In genomic region chr11:63783925-63784592, GRCh38 we compare ENCODE assay signal across 28 cellular contexts. TPM values are rescaled to one million over a fixed set of nuclear protein-coding genes. Genes with fewer than 3 reads are reported as not detected.
DNase-seq lines count a peak whose midpoint lies in the region; ATAC-seq, FAIRE-seq and TF ChIP-seq lines count a peak whose summit lies in the region.
"Had no signal": no experiment of that assay in that cellular context is flagged by ENCODE, and none has a peak within 500 bp of the region (broad histone marks: within the 10 kb centered on the region; RNA-seq: fewer than 3 reads in every experiment).

No MANE protein-coding gene starts in this region.

- FAIRE-seq in H1 (lab: Jason Lieb, UNC), result no peak
- FAIRE-seq: TTC549 had no signal

- no peak overlapping the region for H3K14ac ChIP-seq in H1 (ENCODE audit: insufficient read length)

- H3K23me2 ChIP-seq in H1 (ENCODE audit: low read depth, low read length), result no peaks in the 10 kb centered on the region

- peak overlapping the region; percentile 12 for H4K91ac ChIP-seq in H1 (replicated peaks; ENCODE audit: insufficient read length, low read length)

- DNase-seq in SK-N-SH (peak; percentile 39), H1 (ENCODE audit: low read depth in 1 of 2, low spot score in 2 of 2) (no peak), lower lobe of right lung (peak; percentile 57), type B pancreatic cell (ENCODE audit: extremely low spot score, unreplicated experiment) (no peak), NCI-H2107 (lab: John Stamatoyannopoulos, UW) (no peak), DMS153 (lab: John Stamatoyannopoulos, UW) (no peak)
- DNase-seq: 8988T; activated CD4-positive, alpha-beta T cell treated with anti-CD3 and anti-CD28 coated beads, Interleukin-2, amount 50 U/mL, for 1 hour; activated CD8-positive, alpha-beta memory T cell treated with anti-CD3 and anti-CD28 coated beads, Interleukin-2, amount 50 U/mL, for 4 hours; activated gamma-delta T cell treated with Interleukin-2 at 50 U/mL for 16 hours; anterior cingulate cortex; effector CD4-positive, alpha-beta T cell; gastrocnemius medialis; GDM1; MG63; naive B cell; NCI-H2227 treated with DMSO at 0.1 percent for 48 hours; NK-92 treated with Interleukin-12 subunit alpha and Interleukin-12 subunit beta, amount 100 ng/mL, for 24 hours; stimulated activated CD4-positive, alpha-beta T cell treated with anti-CD3 and anti-CD28 coated beads, Interleukin-2, amount 100 ng/mL, for 48 hours; stomach; uterus had no signal

- no peaks in the 10 kb centered on the region for H3K36me3 ChIP-seq in SK-N-SH (replicated peaks in 1 of 2; ENCODE audit: control insufficient read depth in 1 of 2, insufficient read depth in 2 of 2, low read length in 1 of 2)
- H3K36me3 ChIP-seq in H1 (ENCODE audit: control insufficient read depth in 2 of 4, insufficient read depth in 4 of 4, low read length in 3 of 4), result no peaks in the 10 kb centered on the region
- no peaks in the 10 kb centered on the region for H3K36me3 ChIP-seq in lower lobe of right lung
- H3K36me3 ChIP-seq: gastrocnemius medialis, HAP-1, MG63, stomach, uterus had no signal

- 0 out of 2 replicates have a peak overlapping the region, but pooled peaks have one; percentile 1 for H2BK5ac ChIP-seq in H1 (ENCODE audit: low read depth, low read length)

- peak overlapping the region; percentile 6 for H3K27ac Mint-ChIP-seq in type B pancreatic cell
- H3K27ac Mint-ChIP-seq: B cell had no signal

- H2BK12ac ChIP-seq in H1 (ENCODE audit: low read depth, low read length), result peak overlapping the region; percentile 4

- no peak overlapping the region for H3K27ac ChIP-seq in SK-N-SH (ENCODE audit: low read depth in 2 of 2, low read length in 1 of 2)
- 0 out of 2 replicates have a peak overlapping the region, but pooled peaks have one; percentile 6 for H3K27ac ChIP-seq in H1 (ENCODE audit: low read depth, low read length)
- no peak overlapping the region for H3K27ac ChIP-seq in lower lobe of right lung
- H3K27ac ChIP-seq: gastrocnemius medialis, RWPE1, stomach, uterus had no signal

- H2AFZ ChIP-seq in SK-N-SH (ENCODE audit: low read depth) (no peak overlapping the region), H1 (ENCODE audit: low read length) (peak overlapping the region; percentile 74)

- CTCF ChIA-PET in SK-N-SH (lab: Yijun Ruan, JAX), result interaction anchor here (0.5 to 3.6 kb wide), 2 partner anchors 15 to 66 kb away, joined by 3 to 14 read pairs; partner anchors contain the start of gene ZFTA
- CTCF ChIA-PET in H1 (lab: Charles Lee; ENCODE audit: partially characterized antibody), result interaction anchor here (1.3 to 2.2 kb wide), 4 partner anchors 15 to 145 kb away, joined by 3 to 9 read pairs (median 4); partner anchors contain the start of gene ZFTA

- H2BK15ac ChIP-seq in H1 (ENCODE audit: low read length), result peak overlapping the region; percentile 47; the same call in 1 of the 2 replicates

- no peak overlapping the region for H3K18ac ChIP-seq in H1 (ENCODE audit: extremely low read depth, low read length)

- no peak overlapping the region for H3K4me3 ChIP-seq in SK-N-SH (ENCODE audit: low read depth in 2 of 2, low read length in 1 of 2)
- H3K4me3 ChIP-seq in H1 (ENCODE audit: extremely low read depth in 1 of 4, insufficient read depth in 2 of 4, low read depth in 3 of 4, low read length in 4 of 4), result no peak overlapping the region
- H3K4me3 ChIP-seq in lower lobe of right lung, result no peak overlapping the region
- H3K4me3 ChIP-seq: gastrocnemius medialis, HAP-1, MG63, stomach, uterus had no signal

- TF ChIP-seq CTCF in SK-N-SH (IDR thresholded peaks at IDR 0.05), result no peak
- TF ChIP-seq CTCF in H1 (IDR thresholded peaks at IDR 0.05; ENCODE audit: control extremely low read depth in 1 of 3, insufficient read depth in 1 of 3, low read depth in 1 of 3, low read length in 3 of 3), result no peak
- no peak for TF ChIP-seq CTCF in lower lobe of right lung (IDR thresholded peaks at IDR 0.05)
- TF ChIP-seq CTCF in type B pancreatic cell (conservative IDR thresholded peaks at IDR 0.05), result no peak

- no peaks in the 10 kb centered on the region for H4K20me1 ChIP-seq in SK-N-SH (ENCODE audit: insufficient read depth)
- H4K20me1 ChIP-seq in H1 (replicated peaks in 1 of 2; ENCODE audit: control insufficient read depth in 1 of 2, insufficient read depth in 2 of 2, low read length in 2 of 2), result no peaks in the 10 kb centered on the region

- no peak for TF ChIP-seq POLR2A in H1 (IDR thresholded peaks at IDR 0.05; ENCODE audit: control extremely low read depth in 1 of 2, low read depth in 2 of 2, low read length in 2 of 2)

- H3K36me3 Mint-ChIP-seq in type B pancreatic cell, result no peaks in the 10 kb centered on the region
- H3K36me3 Mint-ChIP-seq: naive B cell had no signal

- no peaks in the 10 kb centered on the region for H3K79me1 ChIP-seq in H1 (ENCODE audit: low read depth, low read length)

- TF ChIP-seq RAD21 in SK-N-SH (IDR thresholded peaks at IDR 0.05; ENCODE audit: low read length), result no peak
- TF ChIP-seq RAD21 in H1 (IDR thresholded peaks at IDR 0.05 in 1 of 2, conservative IDR thresholded peaks at IDR 0.05 in 1 of 2; ENCODE audit: low read depth in 2 of 2, low read length in 2 of 2), result no peak

- no peak overlapping the region for H3K4me3 Mint-ChIP-seq in type B pancreatic cell
- H3K4me3 Mint-ChIP-seq: B cell, naive B cell had no signal

- no peak overlapping the region for H2BK20ac ChIP-seq in H1 (ENCODE audit: low read length)

- H2AK5ac ChIP-seq in H1 (ENCODE audit: low read depth, low read length), result no peak overlapping the region; the same call in 1 of the 2 replicates

- no peak for TF ChIP-seq EP300 in SK-N-SH (IDR thresholded peaks at IDR 0.05; ENCODE audit: borderline replicate concordance in 1 of 2, low read depth in 1 of 2, low read length in 1 of 2)
- no peak for TF ChIP-seq EP300 in H1 (IDR thresholded peaks at IDR 0.05; ENCODE audit: borderline replicate concordance in 1 of 2, low read depth in 2 of 2, low read length in 2 of 2)

- no peak for ATAC-seq in SK-N-SH treated with all-trans-retinoic acid at 6 μM for 48 hours
- peak; percentile 56 to 77 for ATAC-seq in lower lobe of right lung
- ATAC-seq in GM19023 (IDR thresholded peaks at IDR 0.05; ENCODE audit: unreplicated experiment), result no peak
- ATAC-seq: esophagus mucosa, gastrocnemius medialis had no signal

- no peak overlapping the region for H3K23ac ChIP-seq in H1 (ENCODE audit: insufficient read length)

- no peak overlapping the region for H2BK120ac ChIP-seq in H1 (replicated peaks; ENCODE audit: low read depth, low read length)

- peaks cover 4% of the 10 kb centered on the region for H3F3A ChIP-seq in SK-N-SH (replicated peaks; ENCODE audit: insufficient read depth)

- H3K79me2 ChIP-seq in SK-N-SH (ENCODE audit: insufficient read depth) (no peaks in the 10 kb centered on the region), H1 (ENCODE audit: control insufficient read depth in 1 of 2, insufficient read depth in 2 of 2, low read length in 2 of 2) (no peaks in the 10 kb centered on the region)

- H3K56ac ChIP-seq in H1 (replicated peaks; ENCODE audit: insufficient read length, low read depth, low read length), result no peak overlapping the region

- H4K8ac ChIP-seq in H1 (ENCODE audit: extremely low read depth, insufficient read depth, low read length), result no peak overlapping the region

- H3K4me2 ChIP-seq in SK-N-SH (no peak overlapping the region), H1 (ENCODE audit: insufficient read depth in 1 of 2, low read depth in 2 of 2, low read length in 2 of 2) (no peak overlapping the region)

- H3K27me3 ChIP-seq in SK-N-SH (ENCODE audit: insufficient read depth) (no peaks in the 10 kb centered on the region), H1 (replicated peaks in 1 of 4; ENCODE audit: control insufficient read depth in 3 of 4, extremely low read depth in 1 of 4, insufficient read depth in 3 of 4, low read length in 3 of 4) (no peaks in the 10 kb centered on the region), lower lobe of right lung (ENCODE audit: low read depth) (no peaks in the 10 kb centered on the region)
- H3K27me3 ChIP-seq: gastrocnemius medialis, MG63, stomach, uterus had no signal

- intact Hi-C loops in lower lobe of right lung (cut with DNase I), result no loop called here

- H3K9ac ChIP-seq in SK-N-SH (no peak overlapping the region), H1 (replicated peaks in 1 of 4; ENCODE audit: extremely low read depth in 1 of 4, low read depth in 3 of 4, low read length in 3 of 4) (no peak overlapping the region)

- H4K5ac ChIP-seq in H1 (ENCODE audit: insufficient read length, low read depth, low read length), result no peak overlapping the region

- no peaks in the 10 kb centered on the region for H3K27me3 Mint-ChIP-seq in type B pancreatic cell
- H3K27me3 Mint-ChIP-seq: naive B cell had no signal

- peaks cover 8% of the 10 kb centered on the region for H3K4me1 Mint-ChIP-seq in type B pancreatic cell (ENCODE audit: unreplicated experiment)
- H3K4me1 Mint-ChIP-seq: B cell had no signal

- POLR2A ChIA-PET in SK-N-SH (lab: Yijun Ruan, JAX) (interaction anchor here (1.2 kb wide), 1 partner anchor 19 kb away, joined by 3 read pairs; no protein-coding TSS in a partner anchor), H1 (lab: Charles Lee; ENCODE audit: partially characterized antibody) (interaction anchor here (0.9 to 4.2 kb wide), 3 partner anchors 9 to 19 kb away, joined by 3 to 21 read pairs (median 3); no protein-coding TSS in a partner anchor)

- H3K4me1 ChIP-seq in SK-N-SH (ENCODE audit: control insufficient read depth in 1 of 2, insufficient read depth in 2 of 2, low read depth in 1 of 2, low read length in 1 of 2), result peaks cover 0 to 4% of the 10 kb centered on the region in 2 experiments; a peak in 2 of 4 replicates
- peaks cover 2 to 5% (median 4%) of the 10 kb centered on the region in 4 experiments; a peak in 4 of 7 replicates for H3K4me1 ChIP-seq in H1 (replicated peaks in 1 of 4; ENCODE audit: control insufficient read depth in 3 of 4, insufficient read depth in 4 of 4, low read length in 3 of 4)
- H3K4me1 ChIP-seq in lower lobe of right lung, result no peaks in the 10 kb centered on the region
- H3K4me1 ChIP-seq: gastrocnemius medialis, uterus had no signal

- 70% methylated on average over 7 of the region's 7 CpGs for WGBS in SK-N-SH (ENCODE audit: low lambda C conversion rate)
- 80% methylated on average over 4 of the region's 7 CpGs; no CpG with 5 or more reads in 1 of the 2 experiments for WGBS in H1 (ENCODE audit: extremely low coverage in 1 of 2, insufficient coverage in 1 of 2, insufficient read length in 1 of 2, insufficient replicate concordance in 2 of 2, low coverage in 1 of 2, low lambda C conversion rate in 2 of 2, missing lambda C conversion rate in 1 of 2), 2 experiments

- no peak overlapping the region for H3K4ac ChIP-seq in H1 (replicated peaks; ENCODE audit: insufficient read length, low read depth, low read length)

- no peaks in the 10 kb centered on the region for H3K9me3 Mint-ChIP-seq in type B pancreatic cell
- H3K9me3 Mint-ChIP-seq: naive B cell had no signal

- H3K9me2 ChIP-seq in SK-N-SH, result no peaks in the 10 kb centered on the region

- H3K9me3 ChIP-seq in SK-N-SH, result no peaks in the 10 kb centered on the region
- H3K9me3 ChIP-seq in H1 (ENCODE audit: insufficient read depth in 2 of 2, low read depth in 1 of 2, low read length in 1 of 2), result no peaks in the 10 kb centered on the region
- H3K9me3 ChIP-seq in lower lobe of right lung, result no peaks in the 10 kb centered on the region
- H3K9me3 ChIP-seq: gastrocnemius medialis, HAP-1, MG63, stomach, uterus had no signal

RNA-seq across cellular contexts. Expression of gene ZFTA, which starts 15.5 kb away (rescaled TPM):
- polyA plus RNA-seq in SK-N-SH (2012; rRNA removed) (8.7 and 10.3 TPM in 2 replicates), H1 (2011; rRNA removed) (9.5 and 15.4 TPM in 2 replicates)
- 7.3 and 9.2 TPM in 2 replicates for polyA plus RNA-seq in SK-N-SH (2012; cell fraction: cytosol; rRNA removed)
- polyA plus RNA-seq in SK-N-SH (2012; cell fraction: nucleus; rRNA removed), result 12.9 and 14.5 TPM in 2 replicates
- total RNA-seq in H1 (2021; fragmentation: NEBNext Ultra II Directional; extraction: Animal tissue kit (Norgen Biotek cat#: 25700)), result 33.8 and 34.0 TPM in 2 replicates
- polyA plus RNA-seq in H1 (2011; cell fraction: cytosol; rRNA removed), result 14.8 TPM
- 45.1 TPM for polyA plus RNA-seq in H1 (2011; cell fraction: nucleus; rRNA removed)
- 17.3 to 20.0 TPM (median 18.4 TPM) in 4 replicates for polyA plus RNA-seq in H1 (2012, experiment 1 of 2)
- polyA plus RNA-seq in H1 (2012, experiment 2 of 2), result 16.2 TPM
- polyA plus RNA-seq in H1 (2013, experiment 1 of 2), result 18.1 TPM
- polyA plus RNA-seq in H1 (2013, experiment 2 of 2), result 18.9 TPM
- polyA minus RNA-seq in H1 (2011; rRNA and poly(A)+ RNA removed), result 7.3 and 9.4 TPM in 2 replicates
- polyA minus RNA-seq in H1 (2011; cell fraction: cytosol; rRNA and poly(A)+ RNA removed), result 18.9 TPM
- 50.1 TPM for polyA minus RNA-seq in H1 (2011; cell fraction: nucleus; rRNA and poly(A)+ RNA removed)
- total RNA-seq in lower lobe of right lung (9.3 TPM), type B pancreatic cell (ENCODE audit: low replicate concordance) (21.1 and 41.7 TPM in 2 replicates)

RNA-seq across cellular contexts. Expression of gene SPINDOC, which starts 29.2 kb away (rescaled TPM):
- polyA plus RNA-seq in SK-N-SH (2012; rRNA removed) (39.2 and 45.0 TPM in 2 replicates), H1 (2011; rRNA removed) (78.7 and 112 TPM in 2 replicates)
- polyA plus RNA-seq in SK-N-SH (2012; cell fraction: cytosol; rRNA removed), result 23.7 and 31.3 TPM in 2 replicates
- polyA plus RNA-seq in SK-N-SH (2012; cell fraction: nucleus; rRNA removed), result 39.0 and 49.5 TPM in 2 replicates
- total RNA-seq in H1 (2021; fragmentation: NEBNext Ultra II Directional; extraction: Animal tissue kit (Norgen Biotek cat#: 25700)), result 99.7 and 104 TPM in 2 replicates
- 111 TPM for polyA plus RNA-seq in H1 (2011; cell fraction: cytosol; rRNA removed)
- 95.2 TPM for polyA plus RNA-seq in H1 (2011; cell fraction: nucleus; rRNA removed)
- polyA plus RNA-seq in H1 (2012, experiment 1 of 2), result 78.1 to 103 TPM (median 96.8 TPM) in 4 replicates
- 96.2 TPM for polyA plus RNA-seq in H1 (2012, experiment 2 of 2)
- polyA plus RNA-seq in H1 (2013, experiment 1 of 2), result 70.5 TPM
- polyA plus RNA-seq in H1 (2013, experiment 2 of 2), result 71.0 TPM
- 17.8 and 20.3 TPM in 2 replicates for polyA minus RNA-seq in H1 (2011; rRNA and poly(A)+ RNA removed)
- polyA minus RNA-seq in H1 (2011; cell fraction: cytosol; rRNA and poly(A)+ RNA removed), result 41.1 TPM
- polyA minus RNA-seq in H1 (2011; cell fraction: nucleus; rRNA and poly(A)+ RNA removed), result 32.2 TPM
- total RNA-seq in lower lobe of right lung (21.7 TPM), type B pancreatic cell (ENCODE audit: low replicate concordance) (33.7 and 61.6 TPM in 2 replicates)

RNA-seq across cellular contexts. Expression of gene MARK2, which starts 54.9 kb away (rescaled TPM):
- 14.6 and 18.8 TPM in 2 replicates for polyA plus RNA-seq in SK-N-SH (2012; rRNA removed)
- polyA plus RNA-seq in SK-N-SH (2012; cell fraction: cytosol; rRNA removed), result 9.6 and 13.4 TPM in 2 replicates
- 17.2 and 19.6 TPM in 2 replicates for polyA plus RNA-seq in SK-N-SH (2012; cell fraction: nucleus; rRNA removed)
- 56.5 and 58.5 TPM in 2 replicates for total RNA-seq in H1 (2021; fragmentation: NEBNext Ultra II Directional; extraction: Animal tissue kit (Norgen Biotek cat#: 25700))
- 19.3 and 24.4 TPM in 2 replicates for polyA plus RNA-seq in H1 (2011; rRNA removed)
- polyA plus RNA-seq in H1 (2011; cell fraction: cytosol; rRNA removed), result 18.1 TPM
- polyA plus RNA-seq in H1 (2011; cell fraction: nucleus; rRNA removed), result 32.7 TPM
- 29.2 to 30.7 TPM (median 29.5 TPM) in 4 replicates for polyA plus RNA-seq in H1 (2012, experiment 1 of 2)
- polyA plus RNA-seq in H1 (2012, experiment 2 of 2), result 25.5 TPM
- polyA plus RNA-seq in H1 (2013, experiment 1 of 2), result 30.7 TPM
- polyA plus RNA-seq in H1 (2013, experiment 2 of 2), result 28.7 TPM
- 22.4 and 28.2 TPM in 2 replicates for polyA minus RNA-seq in H1 (2011; rRNA and poly(A)+ RNA removed)
- 38.7 TPM for polyA minus RNA-seq in H1 (2011; cell fraction: cytosol; rRNA and poly(A)+ RNA removed)
- 28.2 TPM for polyA minus RNA-seq in H1 (2011; cell fraction: nucleus; rRNA and poly(A)+ RNA removed)
- 44.9 TPM for total RNA-seq in lower lobe of right lung
- 52.8 and 73.5 TPM in 2 replicates for total RNA-seq in type B pancreatic cell (ENCODE audit: low replicate concordance)

Comparison
In these comparisons a context has a peak if more than half of its experiments do, and no peak if none do; other contexts are left out.
1. DNase-seq: peak in SK-N-SH (single experiment) and lower lobe of right lung (single experiment); none in H1 (0 of 2), type B pancreatic cell (single experiment), NCI-H2107 (single experiment) and DMS153 (single experiment).
2. ATAC-seq: peak in lower lobe of right lung (2 of 2); none in SK-N-SH treated with all-trans-retinoic acid at 6 μM for 48 hours (single experiment) and GM19023 (single experiment).